ENCODE assay signal across 13 cellular contexts in the genomic region with DNA sequence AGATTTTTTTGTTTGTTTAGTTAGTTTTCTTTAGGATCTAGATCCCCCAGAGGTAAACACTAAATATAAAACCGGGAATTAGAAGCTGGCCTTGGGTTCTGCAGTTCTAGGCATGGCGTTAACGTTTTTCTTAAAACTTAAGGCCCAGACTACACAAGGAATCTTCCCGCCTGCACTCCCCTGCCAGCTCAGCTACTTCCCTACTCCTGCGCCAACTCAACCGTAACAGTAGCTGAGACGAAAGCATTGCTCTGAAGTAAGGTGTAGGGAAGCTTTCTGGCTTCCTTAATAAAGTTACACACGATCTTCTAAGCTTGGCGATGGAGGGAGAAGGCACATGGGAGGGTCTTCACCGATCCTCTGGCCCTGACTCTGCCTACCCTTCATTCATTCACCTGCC. TPM values are rescaled to one million over a fixed set of nuclear protein-coding genes. Genes with fewer than 3 reads are reported as not detected.
"Had no signal": no experiment of that assay in that cellular context is flagged by ENCODE, and none has a peak within 500 bp of the region (broad histone marks: within the 10 kb centered on the region; RNA-seq: fewer than 3 reads in every experiment).

No MANE protein-coding gene starts in this region.

- H3K4me1 Mint-ChIP-seq: activated CD8-positive, alpha-beta memory T cell treated with anti-CD3 and anti-CD28 coated beads, Interleukin-2, amount 10 ng/mL, durations not matched to agents 7 days and 5 days; neural crest cell had no signal

- H3K9me3 Mint-ChIP-seq: activated naive CD4-positive, alpha-beta T cell treated with anti-CD3 and anti-CD28 coated beads, Interleukin-2, amount 50 U/mL, for 72 hours; activated T-cell treated with anti-CD3 and anti-CD28 coated beads, Interleukin-2, amount 50 U/mL, for 24 hours; neural crest cell had no signal

- H3K27ac Mint-ChIP-seq: activated CD8-positive, alpha-beta memory T cell treated with anti-CD3 and anti-CD28 coated beads, Interleukin-2, amount 10 ng/mL, durations not matched to agents 7 days and 5 days; activated naive CD4-positive, alpha-beta T cell treated with anti-CD3 and anti-CD28 coated beads, Interleukin-2, amount 50 U/mL, for 72 hours; activated T-cell treated with anti-CD3 and anti-CD28 coated beads, Interleukin-2, amount 50 U/mL, for 24 hours had no signal

- ATAC-seq: activated CD4-positive, CD25-positive, alpha-beta regulatory T cell treated with anti-CD3 and anti-CD28 coated beads, Interleukin-2, amount 50 U/mL, for 24 hours; activated CD8-positive, alpha-beta memory T cell treated with anti-CD3 and anti-CD28 coated beads, Interleukin-2, amount 10 ng/mL, durations not matched to agents 7 days and 5 days; activated naive CD4-positive, alpha-beta T cell treated with anti-CD3 and anti-CD28 coated beads, Interleukin-2, amount 50 U/mL, for 72 hours; foreskin keratinocyte; left ventricle myocardium superior had no signal

- H3K36me3 Mint-ChIP-seq: activated CD8-positive, alpha-beta memory T cell treated with anti-CD3 and anti-CD28 coated beads, Interleukin-2, amount 10 ng/mL, durations not matched to agents 7 days and 5 days; activated naive CD4-positive, alpha-beta T cell treated with anti-CD3 and anti-CD28 coated beads, Interleukin-2, amount 50 U/mL, for 72 hours had no signal

- H3K27ac ChIP-seq: brain microvascular endothelial cell, foreskin keratinocyte, tibial nerve, vagina had no signal

- DNase-seq: activated CD8-positive, alpha-beta memory T cell treated with anti-CD3 and anti-CD28 coated beads, Interleukin-2, amount 10 ng/mL, durations not matched to agents 7 days and 5 days; activated effector memory CD4-positive, alpha-beta T cell treated with anti-CD3 and anti-CD28 coated beads, Interleukin-2, amount 50 U/mL, for 16 hours; activated T-cell treated with anti-CD3 and anti-CD28 coated beads, Interleukin-2, amount 50 U/mL, for 24 hours; amygdala; brain microvascular endothelial cell; foreskin keratinocyte; left ventricle myocardium superior; small intestine had no signal

- H3K4me3 Mint-ChIP-seq: activated CD8-positive, alpha-beta memory T cell treated with anti-CD3 and anti-CD28 coated beads, Interleukin-2, amount 10 ng/mL, durations not matched to agents 7 days and 5 days; activated T-cell treated with anti-CD3 and anti-CD28 coated beads, Interleukin-2, amount 50 U/mL, for 24 hours; neural crest cell had no signal

RNA-seq across cellular contexts. Expression of a gene that starts 37.1 kb away (rescaled TPM):
- total RNA-seq: activated CD8-positive, alpha-beta memory T cell treated with anti-CD3 and anti-CD28 coated beads, Interleukin-2, amount 10 ng/mL, durations not matched to agents 7 days and 5 days; activated naive CD4-positive, alpha-beta T cell treated with anti-CD3 and anti-CD28 coated beads, Interleukin-2, amount 50 U/mL, for 72 hours had no signal
